ENCODE assay signal across 1 cellular context in genomic region chr6:20279051-20279450, GRCh38.
TF ChIP-seq lines count a peak whose summit lies in the region.

No MANE protein-coding gene starts in this region.

TF ChIP-seq in GM23338, 12 proteins besides CTCF, POLR2A, EP300 and RAD21 (continued from another document):
- TF ChIP-seq REST (IDR thresholded peaks at IDR 0.05; ENCODE audit: unreplicated experiment) = no peak
- no peak for TF ChIP-seq ZNF331 (CRISPR knock-in tag; IDR thresholded peaks at IDR 0.05; ENCODE audit: low read depth)
- no peak for TF ChIP-seq ZNF114 (CRISPR knock-in tag; IDR thresholded peaks at IDR 0.05)
- TF ChIP-seq ETS1 (IDR thresholded peaks at IDR 0.05) = no peak
- TF ChIP-seq EZH2 (IDR thresholded peaks at IDR 0.05; ENCODE audit: low read depth, unreplicated experiment) = no peak
- TF ChIP-seq JUNB (IDR thresholded peaks at IDR 0.05; ENCODE audit: unreplicated experiment) = no peak
- no peak for TF ChIP-seq STAT1 (IDR thresholded peaks at IDR 0.05; ENCODE audit: unreplicated experiment)
- no peak for TF ChIP-seq NANOG (IDR thresholded peaks at IDR 0.05; ENCODE audit: borderline replicate concordance)
- TF ChIP-seq ZNF462 (CRISPR knock-in tag; IDR thresholded peaks at IDR 0.05) = no peak
- TF ChIP-seq POLR2AphosphoS5 (IDR thresholded peaks at IDR 0.05; ENCODE audit: low read depth) = no peak
- no peak for TF ChIP-seq CREB1 (CRISPR knock-in tag; IDR thresholded peaks at IDR 0.05; ENCODE audit: low read depth)
